Comparison of ENCODE assay signal across 17 cellular contexts in genomic region chr3:8673083-8673737, GRCh38. TPM values are rescaled to one million over a fixed set of nuclear protein-coding genes. Genes with fewer than 3 reads are reported as not detected.
DNase-seq lines count a peak whose midpoint lies in the region; FAIRE-seq and TF ChIP-seq lines count a peak whose summit lies in the region.
"Had no signal": no experiment of that assay in that cellular context is flagged by ENCODE, and none has a peak within 500 bp of the region (broad histone marks: within the 10 kb centered on the region; RNA-seq: fewer than 3 reads in every experiment).

No MANE protein-coding gene starts in this region.

- H3K27me3 Mint-ChIP-seq in neural crest cell (ENCODE audit: low read depth) (no peaks in the 10 kb centered on the region), glutamatergic neuron (ENCODE audit: unreplicated experiment) (no peaks in the 10 kb centered on the region)
- H3K27me3 Mint-ChIP-seq: CD4-positive, alpha-beta T cell had no signal

- H3K9me3 Mint-ChIP-seq in neural crest cell (peaks cover 11% of the 10 kb centered on the region), glutamatergic neuron (ENCODE audit: unreplicated experiment) (peaks cover 2% of the 10 kb centered on the region)
- H3K9me3 Mint-ChIP-seq: CD4-positive, alpha-beta T cell; GM23338 had no signal

- H3K27ac Mint-ChIP-seq in neural crest cell (ENCODE audit: unreplicated experiment) (peak overlapping the region; percentile 7), glutamatergic neuron (ENCODE audit: unreplicated experiment) (no peak overlapping the region)
- H3K27ac Mint-ChIP-seq: CD4-positive, alpha-beta T cell; GM23338 had no signal

- H3K4me3 Mint-ChIP-seq in neural crest cell (no peak overlapping the region), glutamatergic neuron (ENCODE audit: unreplicated experiment) (no peak overlapping the region)
- H3K4me3 Mint-ChIP-seq: CD4-positive, alpha-beta T cell; GM23338 had no signal

- peak; percentile 91 for FAIRE-seq in A204.1 (lab: Jason Lieb, UNC)
- FAIRE-seq in G401.6 (lab: Jason Lieb, UNC) = peak; percentile 44
- FAIRE-seq: A549, D721Med, GM12892, GM18507, H54 had no signal

- DNase-seq in SW480 (ENCODE audit: low spot score) = peak; percentile 62
- no peak for DNase-seq in neural crest cell (ENCODE audit: low read depth, low spot score)
- DNase-seq in stimulated activated CD8-positive, alpha-beta memory T cell treated with anti-CD3 and anti-CD28 coated beads, Interleukin-4, amount 100 ng/mL, for 48 hours = no peak
- no peak for DNase-seq in T-helper 2 cell
- DNase-seq in glutamatergic neuron = no peak
- DNase-seq: AML-193; Caco-2; CD4-positive, alpha-beta T cell; GDM1 had no signal

- H3K36me3 Mint-ChIP-seq in neural crest cell (ENCODE audit: low read depth) (peaks cover 12% of the 10 kb centered on the region), glutamatergic neuron (ENCODE audit: unreplicated experiment) (peaks cover 7% of the 10 kb centered on the region)

- TF ChIP-seq CTCF in neural crest cell (conservative IDR thresholded peaks at IDR 0.05) = no peak
- no peak for TF ChIP-seq CTCF in glutamatergic neuron (IDR thresholded peaks at IDR 0.05; ENCODE audit: partially characterized antibody, unreplicated experiment)

- H3K4me1 Mint-ChIP-seq in neural crest cell (peaks cover 55% of the 10 kb centered on the region), glutamatergic neuron (ENCODE audit: low read depth, unreplicated experiment) (no peaks in the 10 kb centered on the region)
- H3K4me1 Mint-ChIP-seq: GM23338 had no signal

RNA-seq across cellular contexts. Expression of gene SSUH2, which starts 28.6 kb away (rescaled TPM):
- 14.1 and 18.0 TPM in 2 replicates for total RNA-seq in neural crest cell
- total RNA-seq in glutamatergic neuron (ENCODE audit: unreplicated experiment) = 0.66 TPM
- total RNA-seq: CD4-positive, alpha-beta T cell had no signal
